ENCODE assay signal across 13 cellular contexts in genomic region chr17:74892974-74893911, GRCh38. TPM values are rescaled to one million over a fixed set of nuclear protein-coding genes. Genes with fewer than 3 reads are reported as not detected.
DNase-seq lines count a peak whose midpoint lies in the region; ATAC-seq, FAIRE-seq and TF ChIP-seq lines count a peak whose summit lies in the region.
"Had no signal": no experiment of that assay in that cellular context is flagged by ENCODE, and none has a peak within 500 bp of the region (broad histone marks: within the 10 kb centered on the region; RNA-seq: fewer than 3 reads in every experiment).

TSS of gene FADS6 (minus strand) at chr17:74893633. CDS start at chr17:74893595, 38 bp downstream.

- peak; percentile 51 for DNase-seq in DMS53 (lab: John Stamatoyannopoulos, UW)
- DNase-seq in DMS53 treated with DMSO at 0.1 percent for 48 hours (lab: John Stamatoyannopoulos, UW; ENCODE audit: unreplicated experiment) = no peak
- DNase-seq in K562 (ENCODE audit: extremely low read depth in 1 of 4, low spot score in 3 of 4) = peak in 2 of 4 experiments; percentile 75 to 77
- DNase-seq in iPS-NIHi11 (ENCODE audit: low spot score) = peak; percentile 66
- no peak for DNase-seq in spleen
- no peak for DNase-seq in kidney tubule cell (ENCODE audit: low spot score)
- DNase-seq in occipital lobe (lab: John Stamatoyannopoulos, UW) = no peak
- no peak for DNase-seq in NCI-H1105 treated with DMSO at 0.1 percent for 48 hours (lab: John Stamatoyannopoulos, UW)

- 14% methylated on average over 31 of the region's 86 CpGs for whole genome bisulfite sequencing in K562 (ENCODE audit: insufficient coverage, low coverage, missing lambda C conversion rate)
- 5 to 7% (median 6%) methylated on average over 46 to 86 of the region's 86 CpGs for WGBS in spleen, 5 donors

- peak within 1 kb of the TSS in 1 of 2 experiments; percentile 65; a peak in 2 of 4 replicates for H3K9ac ChIP-seq in K562 (ENCODE audit: insufficient read depth in 1 of 2, low read depth in 2 of 2, low read length in 2 of 2)

- CTCF ChIA-PET in K562 (lab: Yijun Ruan, JAX; ENCODE audit: low intra/inter-chr PET ratio) = interaction anchor here (0.6 kb wide), 2 partner anchors 17 to 362 kb away, joined by 3 read pairs; partner anchors contain the start of gene CD300LB

- in situ Hi-C loops in K562 (cut with MboI) = no loop called here

- H3K9me3 ChIP-seq in K562 (replicated peaks; ENCODE audit: control insufficient read depth, insufficient read depth, low read depth, low read length) (no peaks in the 10 kb centered on the region), spleen (no peaks in the 10 kb centered on the region)

- TF ChIP-seq EP300 in K562 (IDR thresholded peaks at IDR 0.05; ENCODE audit: low read length) = no peak

- H3K27me3 ChIP-seq in K562 (ENCODE audit: control insufficient read depth in 2 of 2, insufficient read depth in 2 of 2, low read length in 2 of 2) (peaks cover 22 to 49% of the 10 kb centered on the region in 2 experiments; a peak in 4 of 5 replicates), spleen (replicated peaks in 1 of 7) (peaks cover 0 to 70% (median 26%) of the 10 kb centered on the region in 7 donors)

- POLR2A ChIA-PET in K562 (lab: Yijun Ruan, JAX) = interaction anchor here (0.6 to 1.7 kb wide), 5 partner anchors 13 to 1298 kb away, joined by 3 to 8 read pairs (median 3); no protein-coding TSS in a partner anchor

- intact Hi-C loops in K562 (cut with micrococcal nuclease) = no loop called here
- intact Hi-C loops in spleen (cut with DNase I; ENCODE audit: low total_unique reads) = no loop called here

- ATAC-seq in K562 = peak; percentile 81
- ATAC-seq: GM12878 had no signal

- no peak within 1 kb of the TSS for H3K27ac ChIP-seq in K562 (ENCODE audit: extremely low read depth, low read depth, low read length)
- H3K27ac ChIP-seq in spleen = peak within 1 kb of the TSS in 1 of 8 donors; percentile 14
- H3K27ac ChIP-seq: 22Rv1, VCaP had no signal

- TF ChIP-seq CTCF in K562 (IDR thresholded peaks at IDR 0.05 in 2 of 3, conservative IDR thresholded peaks at IDR 0.05 in 1 of 3; ENCODE audit: insufficient read depth in 2 of 3, low read depth in 1 of 3, low read length in 3 of 3) (no peak), spleen (IDR thresholded peaks at IDR 0.05 in 8 of 11, conservative IDR thresholded peaks at IDR 0.05 in 3 of 11) (no peak)

- H3K36me3 ChIP-seq in K562 (ENCODE audit: control insufficient read depth, insufficient read depth, low read length) (no peaks in the 10 kb centered on the region), spleen (no peaks in the 10 kb centered on the region)

- H4K20me1 ChIP-seq in K562 (replicated peaks; ENCODE audit: control insufficient read depth, insufficient read depth, low read length) = peaks cover 8% of the 10 kb centered on the region; the same call in 1 of the 2 replicates

- H3K79me2 ChIP-seq in K562 (ENCODE audit: control insufficient read depth, insufficient read depth, low read length) = no peaks in the 10 kb centered on the region

- BruUV-seq in K562 (replicated peaks; lab: Mats Ljungman, UMichigan) = no TSS peak

- H3K9me1 ChIP-seq in K562 (ENCODE audit: control insufficient read depth, insufficient read depth, low read length) = no peaks in the 10 kb centered on the region

- FAIRE-seq in K562 (lab: Jason Lieb, UNC) = no peak
- FAIRE-seq: GM12878 had no signal

- TF ChIP-seq RAD21 in K562 (CRISPR knock-in tag; conservative IDR thresholded peaks at IDR 0.05 in 1 of 2, IDR thresholded peaks at IDR 0.05 in 1 of 2) = no peak

- peaks cover 0 to 22% of the 10 kb centered on the region in 2 experiments; a peak in 2 of 5 replicates for H3K4me1 ChIP-seq in K562 (replicated peaks in 1 of 2; ENCODE audit: control insufficient read depth in 2 of 2, insufficient read depth in 2 of 2, low read length in 2 of 2)
- peaks cover 4 to 26% (median 18%) of the 10 kb centered on the region in 6 donors for H3K4me1 ChIP-seq in spleen

- H2AFZ ChIP-seq in K562 (ENCODE audit: low read depth, low read length) = 0 out of 2 replicates have a peak within 1 kb of the TSS, but pooled peaks have one; percentile 38

- TF ChIP-seq POLR2A in K562 (conservative IDR thresholded peaks at IDR 0.05) (no peak), spleen (IDR thresholded peaks at IDR 0.05) (no peak)

- H3K4me3 ChIP-seq in K562 (0 out of 2 replicates have a peak within 1 kb of the TSS, but pooled peaks have one; percentile 13), spleen (peak within 1 kb of the TSS; percentile 17 to 65 (median 31))
- H3K4me3 ChIP-seq: GM12878 had no signal

- H3K4me2 ChIP-seq in K562 (ENCODE audit: insufficient read depth, low read length) = peak within 1 kb of the TSS; percentile 37

TF ChIP-seq in K562, 482 proteins besides CTCF, POLR2A, EP300 and RAD21 (continues in another document):
- TF ChIP-seq NR2C2 (CRISPR knock-in tag; IDR thresholded peaks at IDR 0.05) = no peak
- peak; percentile 74 for TF ChIP-seq NR2C2 (tag; IDR thresholded peaks at IDR 0.05)
- TF ChIP-seq ZNF449 (CRISPR knock-in tag; IDR thresholded peaks at IDR 0.05) = no peak
- TF ChIP-seq ASH1L (IDR thresholded peaks at IDR 0.05; ENCODE audit: borderline replicate concordance, low read depth, partially characterized antibody) = no peak
- 0 out of 2 replicates have a peak, but pooled peaks have one; percentile 8 for TF ChIP-seq EGR1 (conservative IDR thresholded peaks at IDR 0.05)
- TF ChIP-seq SAFB (IDR thresholded peaks at IDR 0.05; ENCODE audit: borderline replicate concordance, low read depth, low read length) = peak; percentile 65; the same call in 1 of the 2 replicates
- no peak for TF ChIP-seq ZNF57 (CRISPR knock-in tag; IDR thresholded peaks at IDR 0.05)
- TF ChIP-seq USF1 (CRISPR knock-in tag; IDR thresholded peaks at IDR 0.05) = peak; percentile 29; the same call in 1 of the 2 replicates
- TF ChIP-seq ELF1 (tag; IDR thresholded peaks at IDR 0.05) = no peak
- no peak for TF ChIP-seq ZBTB34 (CRISPR knock-in tag; IDR thresholded peaks at IDR 0.05)
- no peak for TF ChIP-seq ZFP1 (CRISPR knock-in tag; IDR thresholded peaks at IDR 0.05)
- no peak for TF ChIP-seq MXI1 (IDR thresholded peaks at IDR 0.05; ENCODE audit: low read depth, low read length)

RNA-seq across cellular contexts. Expression of gene FADS6, which starts in this region (rescaled TPM):
- total RNA-seq in K562 (2011; cell fraction: chromatin; rRNA removed; ENCODE audit: low replicate concordance) = not detected in 2 replicates
- 0.26 TPM in 1 of 2 replicates, not detected in the other for total RNA-seq in K562 (2011; cell fraction: nucleolus; rRNA removed)
- 0.29 TPM in 1 of 2 replicates, not detected in the other for total RNA-seq in K562 (2011; cell fraction: nucleoplasm; rRNA removed)
- total RNA-seq in K562 (2014; rRNA removed) (not detected in 2 replicates), K562 (2014; rRNA removed; fragmentation: Illumina TruSeq; extraction: Trizol) (not detected in 2 replicates), K562 (2015; rRNA removed; fragmentation: Illumina TruSeq; extraction: Trizol) (0.22 TPM in 1 of 2 replicates, not detected in the other), K562 (2021) (not detected in 2 replicates), spleen (1 to 10 TPM; 1.5 to 8.8 (median 5.4) TPM), occipital lobe (0.16 TPM)
- polyA plus RNA-seq in K562 (2011; rRNA removed) (0.12 and 0.18 TPM in 2 replicates), K562 (2014; fragmentation: Illumina TruSeq; extraction: Trizol) (not detected in 2 replicates), K562 (2014; fragmentation: Nextera tagmentation; extraction: Ambion mirVana) (not detected), K562 (2014; rRNA removed) (not detected in 2 replicates), spleen (1 to 10 TPM in 1 of 3 donors, under 1 TPM in 2; 0.13 to 2.4 (median 0.61) TPM)
- 0.13 and 0.36 TPM in 2 replicates for polyA plus RNA-seq in K562 (2011; cell fraction: cytosol; rRNA removed)
- 0.07 and 0.44 TPM in 2 replicates for polyA plus RNA-seq in K562 (2011; cell fraction: nucleus; rRNA removed)
- polyA plus RNA-seq in K562 (2012) = 0.08 and 0.22 TPM in 2 replicates
- polyA minus RNA-seq in K562 (2011; rRNA and poly(A)+ RNA removed) = not detected in 2 replicates
- polyA minus RNA-seq in K562 (2011; cell fraction: cytosol; rRNA and poly(A)+ RNA removed) = 0.38 TPM in 1 of 2 replicates, not detected in the other
- not detected in 2 replicates for polyA minus RNA-seq in K562 (2011; cell fraction: nucleus; rRNA and poly(A)+ RNA removed)
- total RNA-seq: dermis microvascular lymphatic vessel endothelial cell, GM12878, omental fat pad had no signal
- polyA plus RNA-seq: GM12878 had no signal

Comparison
In these comparisons a context has a peak if more than half of its experiments do, and no peak if none do; other contexts are left out.
1. DNase-seq: peak in DMS53 (single experiment) and iPS-NIHi11 (single experiment); none in DMS53 treated with DMSO at 0.1 percent for 48 hours (single experiment), spleen (single experiment), kidney tubule cell (single experiment), occipital lobe (single experiment) and NCI-H1105 treated with DMSO at 0.1 percent for 48 hours (single experiment).
2. Peak in ATAC-seq, H3K4me3 ChIP-seq and H3K4me2 ChIP-seq in K562; RNA of the gene not detected or under 1 TPM.